ENCODE assay signal across 19 cellular contexts in the genomic region with DNA sequence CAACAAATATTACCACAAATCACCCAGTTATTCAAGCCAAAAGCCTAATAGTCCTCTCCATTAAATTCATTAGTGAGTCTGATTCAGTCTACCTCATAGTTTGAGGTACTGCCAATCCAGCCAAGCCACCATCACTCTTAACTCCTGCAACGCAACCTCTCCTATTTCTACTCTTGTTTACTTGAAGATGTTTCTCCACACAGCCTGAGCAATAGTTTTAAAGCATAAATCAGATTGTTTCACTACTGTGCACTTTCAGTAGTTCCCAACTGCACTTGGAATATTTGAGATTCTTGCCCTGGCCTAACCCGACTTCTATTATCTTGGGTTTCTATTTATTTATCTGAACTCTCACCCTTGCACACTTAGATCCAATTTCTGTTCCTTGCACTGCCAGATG.
A peak's percentile ranks its signal among the peaks of the same experiment; 100 is the strongest.
DNase-seq lines count a peak whose midpoint lies in the region; ATAC-seq, FAIRE-seq and TF ChIP-seq lines count a peak whose summit lies in the region.
"Had no signal": no experiment of that assay in that cellular context is flagged by ENCODE, and none has a peak within 500 bp of the region (broad histone marks: within the 10 kb centered on the region; RNA-seq: fewer than 3 reads in every experiment).

No MANE protein-coding gene starts in this region.

- TF ChIP-seq CTCF in RWPE2 (IDR thresholded peaks at IDR 0.05; ENCODE audit: poor library complexity, severe bottlenecking) = no peak
- no peak for TF ChIP-seq CTCF in fibroblast of villous mesenchyme (IDR thresholded peaks at IDR 0.05; ENCODE audit: insufficient read depth, low read depth, low read length)
- no peak for TF ChIP-seq CTCF in osteoblast (IDR thresholded peaks at IDR 0.05; ENCODE audit: extremely low read depth, low read depth, low read length)
- no peak for TF ChIP-seq CTCF in kidney (IDR thresholded peaks at IDR 0.05; ENCODE audit: borderline replicate concordance, extremely low read depth, insufficient read depth)

- H4K20me1 ChIP-seq in GM23248 (ENCODE audit: insufficient read depth) (no peaks in the 10 kb centered on the region), osteoblast (ENCODE audit: insufficient read depth, low read length) (no peaks in the 10 kb centered on the region)

- ATAC-seq in RWPE2 (ENCODE audit: low read depth) (no peak), left colon (no peak)
- ATAC-seq: GM12878 had no signal

- no peaks in the 10 kb centered on the region for H3K9me2 ChIP-seq in GM23248 (ENCODE audit: insufficient read depth)

- H2AFZ ChIP-seq in GM23248 (0 out of 2 replicates have a peak overlapping the region, but pooled peaks have one; percentile 9), osteoblast (ENCODE audit: low read length) (peak overlapping the region; percentile 20)

- no peak overlapping the region for H3K4me2 ChIP-seq in GM23248 (ENCODE audit: unreplicated experiment)
- no peak overlapping the region for H3K4me2 ChIP-seq in osteoblast (ENCODE audit: insufficient read depth, low read length)

- H3K4me3 ChIP-seq in GM23248 (no peak overlapping the region), RWPE2 (ENCODE audit: severe bottlenecking) (no peak overlapping the region), fibroblast of villous mesenchyme (ENCODE audit: low read depth, low read length) (no peak overlapping the region), osteoblast (ENCODE audit: insufficient read depth, low read length) (no peak overlapping the region), kidney (ENCODE audit: low read length in 2 of 2) (no peak overlapping the region), SJCRH30 (no peak overlapping the region)
- H3K4me3 ChIP-seq: GM12878, HAP-1 had no signal

- no peaks in the 10 kb centered on the region for H3K9me3 ChIP-seq in GM23248 (ENCODE audit: low read depth)
- no peaks in the 10 kb centered on the region for H3K9me3 ChIP-seq in RWPE2 (ENCODE audit: severe bottlenecking)
- no peaks in the 10 kb centered on the region for H3K9me3 ChIP-seq in osteoblast (ENCODE audit: low read depth, low read length)
- peaks cover 0 to under 1% of the 10 kb centered on the region in 2 donors for H3K9me3 ChIP-seq in kidney (ENCODE audit: control insufficient read depth in 1 of 2, low read length in 2 of 2)
- H3K9me3 ChIP-seq in SJCRH30 (replicated peaks) = no peaks in the 10 kb centered on the region
- H3K9me3 ChIP-seq: BE2C, HAP-1 had no signal

- H3K36me3 ChIP-seq in GM23248 (ENCODE audit: low read depth) (no peaks in the 10 kb centered on the region), RWPE2 (ENCODE audit: low read depth) (no peaks in the 10 kb centered on the region), osteoblast (ENCODE audit: insufficient read depth, low read length) (no peaks in the 10 kb centered on the region), kidney (ENCODE audit: control insufficient read depth in 1 of 2, insufficient read depth in 2 of 2, low read length in 2 of 2) (no peaks in the 10 kb centered on the region), SJCRH30 (no peaks in the 10 kb centered on the region)
- H3K36me3 ChIP-seq: BE2C, HAP-1 had no signal

- intact Hi-C loops in kidney (cut with DNase I) = no loop called here
- intact Hi-C loops in left colon (cut with DNase I, micrococcal nuclease) = no loop called here

- FAIRE-seq in kidney (lab: Jason Lieb, UNC) = no peak
- FAIRE-seq: GM12878 had no signal

- no peaks in the 10 kb centered on the region for H3K79me2 ChIP-seq in GM23248 (ENCODE audit: insufficient read depth)
- H3K79me2 ChIP-seq in osteoblast (ENCODE audit: insufficient read depth, low read length) = no peaks in the 10 kb centered on the region

- in situ Hi-C loops in GM23248 (cut with MboI) = no loop called here

- WGBS in GM23248 (ENCODE audit: low coverage in 1 of 2, low lambda C conversion rate in 2 of 2, missing lambda C conversion rate in 2 of 2), 2 experiments = 87 to 89% methylated on average over 2 of the region's 2 CpGs

- no peak overlapping the region for H3K9ac ChIP-seq in GM23248
- no peak overlapping the region for H3K9ac ChIP-seq in kidney (ENCODE audit: low read length in 2 of 2)

- H3K27ac ChIP-seq in GM23248 (no peak overlapping the region), RWPE2 (ENCODE audit: poor library complexity, severe bottlenecking) (peak overlapping the region; percentile 32), osteoblast (ENCODE audit: low read depth, low read length) (no peak overlapping the region), kidney (ENCODE audit: low read depth in 2 of 2, low read length in 2 of 2) (no peak overlapping the region), SJCRH30 (no peak overlapping the region)
- H3K27ac ChIP-seq: HL-60 had no signal

- H3F3A ChIP-seq in GM23248 (ENCODE audit: insufficient read depth) = peaks cover 7% of the 10 kb centered on the region; the same call in 1 of the 2 replicates

- DNase-seq in GM23248 (no peak), RWPE2 (ENCODE audit: low spot score) (no peak), fibroblast of villous mesenchyme (ENCODE audit: low read depth) (peak; percentile 67), osteoblast (ENCODE audit: insufficient read length, low spot score, missing footprints) (no peak), kidney (no peak), SJCRH30 (no peak), left colon (no peak)
- DNase-seq: ACHN; BE2C; C1 segment of cervical spinal cord; CD4-positive, CD25-positive, alpha-beta regulatory T cell; CD8-positive, alpha-beta memory T cell; COR-L47; DMS 273 treated with DMSO at 0.1 percent for 48 hours; DMS53; DND-41 had no signal

- H3K4me1 ChIP-seq in GM23248 (ENCODE audit: insufficient read depth) (peaks cover 14% of the 10 kb centered on the region), RWPE2 (ENCODE audit: insufficient read depth, poor library complexity, severe bottlenecking) (peaks cover 23% of the 10 kb centered on the region), osteoblast (ENCODE audit: insufficient read depth, low read length) (peaks cover 7% of the 10 kb centered on the region), kidney (ENCODE audit: control insufficient read depth in 1 of 2, insufficient read depth in 1 of 2, low read depth in 1 of 2, low read length in 2 of 2) (no peaks in the 10 kb centered on the region), SJCRH30 (no peaks in the 10 kb centered on the region)
- H3K4me1 ChIP-seq: BE2C, HAP-1 had no signal

- H3K27me3 ChIP-seq in GM23248 (replicated peaks; ENCODE audit: insufficient read depth) = no peaks in the 10 kb centered on the region
- no peaks in the 10 kb centered on the region for H3K27me3 ChIP-seq in RWPE2 (ENCODE audit: insufficient read depth, poor library complexity, severe bottlenecking)
- no peaks in the 10 kb centered on the region for H3K27me3 ChIP-seq in osteoblast (ENCODE audit: insufficient read depth, low read length)
- H3K27me3 ChIP-seq in SJCRH30 = no peaks in the 10 kb centered on the region
- H3K27me3 ChIP-seq: BE2C had no signal
